ENCODE assay signal across 8 cellular contexts in the genomic region with DNA sequence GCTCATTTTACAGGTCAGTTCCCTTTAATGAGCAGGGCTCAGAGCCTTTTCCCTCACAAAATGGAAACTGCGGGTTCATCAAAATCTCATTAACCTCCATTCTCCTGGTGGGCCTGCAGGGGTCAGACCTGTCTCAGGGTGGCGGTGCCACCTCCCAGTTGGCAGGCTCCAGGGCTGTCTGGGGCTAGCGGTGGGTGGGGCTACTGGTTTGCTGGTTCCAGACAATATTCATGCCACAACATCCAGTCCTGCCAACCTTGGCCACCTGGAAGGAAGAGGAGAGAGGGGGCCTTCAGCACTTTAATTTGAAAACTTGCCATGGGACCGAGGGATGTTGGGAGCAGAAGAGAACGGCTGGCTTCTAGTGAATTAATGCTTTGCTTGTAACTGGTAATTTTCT. TPM values are rescaled to one million over a fixed set of nuclear protein-coding genes. Genes with fewer than 3 reads are reported as not detected.
A peak's percentile ranks its signal among the peaks of the same experiment; 100 is the strongest.
DNase-seq lines count a peak whose midpoint lies in the region; ATAC-seq, FAIRE-seq and TF ChIP-seq lines count a peak whose summit lies in the region.

No MANE protein-coding gene starts in this region.

- POLR2A ChIA-PET in activated B cell treated with CpG ODN at 0.5 μM for 24 hours (lab: Charles Lee) = no interaction called here

- no peaks in the 10 kb centered on the region for H3K9me3 ChIP-seq in cardiac muscle cell (ENCODE audit: low read depth)

- H3K4me3 ChIP-seq in cardiac muscle cell = no peak overlapping the region

- DNase-seq in LoVo (ENCODE audit: low spot score) (peak; percentile 15), activated B cell treated with CpG ODN at 0.5 μM for 24 hours (no peak), cardiac muscle cell (ENCODE audit: low read depth in 1 of 2, low spot score in 1 of 2) (peak; percentile 45 to 59)
- peak; percentile 55 for DNase-seq in stimulated activated CD4-positive, alpha-beta T cell treated with anti-CD3 and anti-CD28 coated beads, Interleukin-15, amount 100 ng/mL, for 24 hours

- no peaks in the 10 kb centered on the region for H3K9me3 Mint-ChIP-seq in activated B cell treated with CpG ODN at 0.5 μM for 24 hours

- H3K36me3 ChIP-seq in cardiac muscle cell = no peaks in the 10 kb centered on the region

- no peaks in the 10 kb centered on the region for H3K4me1 Mint-ChIP-seq in activated B cell treated with CpG ODN at 0.5 μM for 24 hours

- H3K4me3 Mint-ChIP-seq in activated B cell treated with CpG ODN at 0.5 μM for 24 hours = no peak overlapping the region

- no peak for TF ChIP-seq CTCF in activated B cell treated with CpG ODN at 0.5 μM for 24 hours (IDR thresholded peaks at IDR 0.05)
- TF ChIP-seq CTCF in cardiac muscle cell (IDR thresholded peaks at IDR 0.05; ENCODE audit: low read depth, low read length) = peak; percentile 55

- H3K4me1 ChIP-seq in cardiac muscle cell (ENCODE audit: low read depth) = no peaks in the 10 kb centered on the region

- H3K36me3 Mint-ChIP-seq in activated B cell treated with CpG ODN at 0.5 μM for 24 hours (ENCODE audit: low read depth) = no peaks in the 10 kb centered on the region

- intact Hi-C loops in activated B cell treated with CpG ODN at 0.5 μM for 24 hours (cut with micrococcal nuclease) = loop anchor here (1.0 to 5.0 kb wide), 4 partner anchors 251 to 569 kb away; partner anchors contain the start of gene VSTM2L

- peaks cover 12% of the 10 kb centered on the region for H3K27me3 Mint-ChIP-seq in activated B cell treated with CpG ODN at 0.5 μM for 24 hours

- H3K27ac Mint-ChIP-seq in activated B cell treated with CpG ODN at 0.5 μM for 24 hours = no peak overlapping the region

- H3K27ac ChIP-seq in cardiac muscle cell = no peak overlapping the region

- peak; percentile 62 for FAIRE-seq in G401.6 (lab: Jason Lieb, UNC)

- no peaks in the 10 kb centered on the region for H3K27me3 ChIP-seq in cardiac muscle cell

- ATAC-seq in activated B cell treated with CpG ODN at 0.5 μM for 24 hours (ENCODE audit: low read depth) (peak; percentile 75), HG02973 (IDR thresholded peaks at IDR 0.05; ENCODE audit: unreplicated experiment) (no peak), GM21367 (IDR thresholded peaks at IDR 0.05; ENCODE audit: unreplicated experiment) (no peak), GM18502 (IDR thresholded peaks at IDR 0.05; ENCODE audit: poor library complexity, unreplicated experiment) (no peak)

- CTCF ChIA-PET in activated B cell treated with CpG ODN at 0.5 μM for 24 hours (lab: Charles Lee) = interaction anchor here (0.8 to 1.0 kb wide), 2 partner anchors 341 to 432 kb away, joined by 3 to 4 read pairs; no protein-coding TSS in a partner anchor

RNA-seq across cellular contexts. Expression of gene CTNNBL1, which starts 41.9 kb away (rescaled TPM):
- total RNA-seq in activated B cell treated with CpG ODN at 0.5 μM for 24 hours (102 and 110 TPM in 2 replicates), cardiac muscle cell (32.9 and 37.0 TPM in 2 replicates)
- 68.6 and 76.2 TPM in 2 replicates for polyA plus RNA-seq in cardiac muscle cell
